ENCODE assay signal across 1 cellular context in the genomic region with DNA sequence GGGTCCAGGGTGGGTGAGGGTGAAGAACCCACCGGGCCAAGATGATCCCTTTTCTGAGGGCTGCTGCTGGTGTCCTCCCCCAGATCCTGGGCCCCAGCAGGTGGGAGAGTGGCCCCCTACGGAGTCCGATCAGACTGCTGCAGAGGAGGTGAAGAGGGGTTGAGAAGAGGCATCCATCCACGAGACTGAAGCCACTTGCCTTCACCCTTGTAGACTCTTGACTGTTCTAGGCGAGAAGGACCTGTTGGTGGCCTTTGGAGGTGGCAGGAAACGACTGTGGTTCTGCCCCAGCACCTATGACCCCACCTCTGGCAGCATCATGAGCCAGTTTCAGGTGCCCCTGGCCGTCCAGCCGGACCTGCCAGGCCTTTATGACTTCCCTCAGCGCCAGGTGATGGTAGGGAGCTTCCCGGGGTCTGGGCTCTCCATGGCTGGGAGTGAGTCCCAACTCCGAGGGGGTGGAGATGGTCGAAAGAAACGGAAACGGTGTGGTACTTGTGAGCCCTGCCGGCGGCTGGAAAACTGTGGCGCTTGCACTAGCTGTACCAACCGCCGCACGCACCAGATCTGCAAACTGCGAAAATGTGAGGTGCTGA.
TF ChIP-seq lines count a peak whose summit lies in the region.

No MANE protein-coding gene starts in this region.

TF ChIP-seq in HCT116, 20 proteins besides CTCF, POLR2A, EP300 and RAD21:
- TF ChIP-seq, protein P1, sequence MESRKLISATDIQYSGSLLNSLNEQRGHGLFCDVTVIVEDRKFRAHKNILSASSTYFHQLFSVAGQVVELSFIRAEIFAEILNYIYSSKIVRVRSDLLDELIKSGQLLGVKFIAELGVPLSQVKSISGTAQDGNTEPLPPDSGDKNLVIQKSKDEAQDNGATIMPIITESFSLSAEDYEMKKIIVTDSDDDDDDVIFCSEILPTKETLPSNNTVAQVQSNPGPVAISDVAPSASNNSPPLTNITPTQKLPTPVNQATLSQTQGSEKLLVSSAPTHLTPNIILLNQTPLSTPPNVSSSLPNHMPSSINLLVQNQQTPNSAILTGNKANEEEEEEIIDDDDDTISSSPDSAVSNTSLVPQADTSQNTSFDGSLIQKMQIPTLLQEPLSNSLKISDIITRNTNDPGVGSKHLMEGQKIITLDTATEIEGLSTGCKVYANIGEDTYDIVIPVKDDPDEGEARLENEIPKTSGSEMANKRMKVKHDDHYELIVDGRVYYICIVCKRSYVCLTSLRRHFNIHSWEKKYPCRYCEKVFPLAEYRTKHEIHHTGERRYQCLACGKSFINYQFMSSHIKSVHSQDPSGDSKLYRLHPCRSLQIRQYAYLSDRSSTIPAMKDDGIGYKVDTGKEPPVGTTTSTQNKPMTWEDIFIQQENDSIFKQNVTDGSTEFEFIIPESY (IDR thresholded peaks at IDR 0.05; ENCODE audit: extremely low read depth, insufficient replicate concordance, low read length), result no peak
- no peak for TF ChIP-seq FOSL1 (IDR thresholded peaks at IDR 0.05; ENCODE audit: low read depth)
- no peak for TF ChIP-seq CBX3 (IDR thresholded peaks at IDR 0.05; ENCODE audit: low read depth)
- no peak for TF ChIP-seq YY1 (IDR thresholded peaks at IDR 0.05; ENCODE audit: extremely low read depth, insufficient replicate concordance, low read depth, low read length)
